Comparison of ENCODE assay signal across 8 cellular contexts in the genomic region with DNA sequence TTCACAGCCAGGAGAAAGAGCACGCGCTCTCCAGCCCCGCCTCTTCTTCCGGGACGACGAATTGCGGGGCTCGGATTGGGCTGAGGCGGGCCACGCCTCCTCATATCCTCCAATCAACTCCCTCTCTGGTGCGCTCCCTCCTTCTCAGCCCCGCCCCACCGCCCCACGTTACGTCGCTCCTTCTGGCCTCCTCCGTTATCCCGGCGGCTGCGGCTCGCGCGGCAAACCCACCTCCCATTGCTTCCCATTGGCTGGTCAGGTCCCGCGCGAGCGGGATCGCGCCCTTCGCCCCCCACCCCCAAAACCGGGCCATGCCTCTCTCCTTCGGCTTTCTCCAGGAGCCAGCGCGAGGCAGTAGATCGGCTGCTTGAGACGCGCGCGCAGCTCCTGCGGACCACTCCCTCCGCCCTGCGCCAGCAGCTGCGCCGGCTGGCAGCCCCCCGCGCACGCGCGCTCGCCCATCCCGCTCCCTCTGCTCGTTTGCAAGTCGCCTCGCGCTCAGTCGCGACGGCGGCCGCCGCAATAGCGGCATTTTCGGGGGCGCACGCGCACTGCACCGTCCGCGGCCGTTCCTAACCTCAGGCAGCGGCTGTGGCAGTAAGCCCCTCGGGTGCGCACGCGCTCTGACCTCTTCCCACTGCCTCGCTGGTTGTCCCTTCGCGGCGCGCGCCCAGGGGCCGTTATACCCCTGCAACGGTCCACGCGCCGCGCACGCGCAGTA. TPM values are rescaled to one million over a fixed set of nuclear protein-coding genes. Genes with fewer than 3 reads are reported as not detected.
DNase-seq lines count a peak whose midpoint lies in the region; ATAC-seq and TF ChIP-seq lines count a peak whose summit lies in the region.

No MANE protein-coding gene starts in this region.

- no peak for TF ChIP-seq CTCF in epithelial cell of proximal tubule (conservative IDR thresholded peaks at IDR 0.05; ENCODE audit: low read depth, low read length)

- H3K4me1 ChIP-seq in mucosa of stomach (ENCODE audit: control insufficient read depth, insufficient read depth, low read length) = peaks cover 42% of the 10 kb centered on the region

- no peak for TF ChIP-seq RAD21 in Ishikawa (IDR thresholded peaks at IDR 0.05; ENCODE audit: low read depth)

- peak overlapping the region; percentile 39 for H3K9ac ChIP-seq in mucosa of stomach (ENCODE audit: low read length)

- TF ChIP-seq EP300 in Ishikawa (IDR thresholded peaks at IDR 0.05; ENCODE audit: borderline replicate concordance) = no peak; the same call in 1 of the 2 replicates

- H3K27me3 ChIP-seq in mucosa of stomach (ENCODE audit: control insufficient read depth, insufficient read depth, low read length) = no peaks in the 10 kb centered on the region

- ATAC-seq in GM21619 (IDR thresholded peaks at IDR 0.05; ENCODE audit: unreplicated experiment) = peak; percentile 63

- no peaks in the 10 kb centered on the region for H3K9me3 ChIP-seq in mucosa of stomach (ENCODE audit: control insufficient read depth, low read length)

- DNase-seq in DMS 273 treated with DMSO at 0.1 percent for 48 hours (lab: John Stamatoyannopoulos, UW) (peak; percentile 98), OCI-M2 (lab: John Stamatoyannopoulos, UW; ENCODE audit: unreplicated experiment) (peak; percentile 89), epithelial cell of proximal tubule (ENCODE audit: low read depth) (peak; percentile 70)
- DNase-seq in activated T-cell treated with anti-CD3 and anti-CD28 coated beads, Interleukin-2, amount 50 U/mL, for 1 hour = peak; percentile 91
- peak; percentile 80 to 83 for DNase-seq in stimulated activated CD8-positive, alpha-beta memory T cell treated with anti-CD3 and anti-CD28 coated beads, Interleukin-7, amount 100 ng/mL, for 1 hour (ENCODE audit: low read depth in 2 of 2)

- peak overlapping the region; percentile 89 for H3K4me3 ChIP-seq in epithelial cell of proximal tubule (ENCODE audit: low read depth, low read length)
- H3K4me3 ChIP-seq in mucosa of stomach (ENCODE audit: low read length) = peak overlapping the region; percentile 77

- H3K36me3 ChIP-seq in mucosa of stomach (ENCODE audit: control insufficient read depth, insufficient read depth, low read length) = no peaks in the 10 kb centered on the region

TF ChIP-seq in Ishikawa, 13 proteins besides CTCF, POLR2A, EP300 and RAD21:
- TF ChIP-seq ZBTB7A (IDR thresholded peaks at IDR 0.05; ENCODE audit: low read depth) = 0 out of 2 replicates have a peak, but pooled peaks have one; percentile 6
- TF ChIP-seq TEAD4 (IDR thresholded peaks at IDR 0.05) = peak; percentile 5; the same call in 1 of the 2 replicates
- TF ChIP-seq, protein P1, sequence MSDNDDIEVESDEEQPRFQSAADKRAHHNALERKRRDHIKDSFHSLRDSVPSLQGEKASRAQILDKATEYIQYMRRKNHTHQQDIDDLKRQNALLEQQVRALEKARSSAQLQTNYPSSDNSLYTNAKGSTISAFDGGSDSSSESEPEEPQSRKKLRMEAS (IDR thresholded peaks at IDR 0.05) = peak; percentile 99
- TF ChIP-seq, protein P2, sequence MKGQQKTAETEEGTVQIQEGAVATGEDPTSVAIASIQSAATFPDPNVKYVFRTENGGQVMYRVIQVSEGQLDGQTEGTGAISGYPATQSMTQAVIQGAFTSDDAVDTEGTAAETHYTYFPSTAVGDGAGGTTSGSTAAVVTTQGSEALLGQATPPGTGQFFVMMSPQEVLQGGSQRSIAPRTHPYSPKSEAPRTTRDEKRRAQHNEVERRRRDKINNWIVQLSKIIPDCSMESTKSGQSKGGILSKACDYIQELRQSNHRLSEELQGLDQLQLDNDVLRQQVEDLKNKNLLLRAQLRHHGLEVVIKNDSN (IDR thresholded peaks at IDR 0.05) = peak; percentile 55
- peak; percentile 20; the same call in 1 of the 2 replicates for TF ChIP-seq TCF12 (IDR thresholded peaks at IDR 0.05; ENCODE audit: low read depth)
- TF ChIP-seq NFIC (IDR thresholded peaks at IDR 0.05) = no peak; the same call in 1 of the 2 replicates
- peak; percentile 68 for TF ChIP-seq TAF1 (IDR thresholded peaks at IDR 0.05; ENCODE audit: low read depth)
- TF ChIP-seq CREB1 (IDR thresholded peaks at IDR 0.05; ENCODE audit: low read depth) = no peak; the same call in 1 of the 2 replicates
- peak; percentile 7; the same call in 1 of the 2 replicates for TF ChIP-seq YY1 (IDR thresholded peaks at IDR 0.05; ENCODE audit: low read depth)

RNA-seq across cellular contexts. Expression of a gene that starts 0.5 kb away (rescaled TPM):
- total RNA-seq in epithelial cell of proximal tubule = 19.4 and 21.7 TPM in 2 replicates

RNA-seq across cellular contexts. Expression of a gene that starts 9.6 kb away (rescaled TPM):
- 172 and 288 TPM in 2 replicates for total RNA-seq in epithelial cell of proximal tubule

Comparison
In these comparisons a context has a peak if more than half of its experiments do, and no peak if none do; other contexts are left out.
1. Peak in every context shown above with its lines: DNase-seq, ATAC-seq and H3K4me3 ChIP-seq.